Comparison of ENCODE assay signal across 1 cellular context in the genomic region with DNA sequence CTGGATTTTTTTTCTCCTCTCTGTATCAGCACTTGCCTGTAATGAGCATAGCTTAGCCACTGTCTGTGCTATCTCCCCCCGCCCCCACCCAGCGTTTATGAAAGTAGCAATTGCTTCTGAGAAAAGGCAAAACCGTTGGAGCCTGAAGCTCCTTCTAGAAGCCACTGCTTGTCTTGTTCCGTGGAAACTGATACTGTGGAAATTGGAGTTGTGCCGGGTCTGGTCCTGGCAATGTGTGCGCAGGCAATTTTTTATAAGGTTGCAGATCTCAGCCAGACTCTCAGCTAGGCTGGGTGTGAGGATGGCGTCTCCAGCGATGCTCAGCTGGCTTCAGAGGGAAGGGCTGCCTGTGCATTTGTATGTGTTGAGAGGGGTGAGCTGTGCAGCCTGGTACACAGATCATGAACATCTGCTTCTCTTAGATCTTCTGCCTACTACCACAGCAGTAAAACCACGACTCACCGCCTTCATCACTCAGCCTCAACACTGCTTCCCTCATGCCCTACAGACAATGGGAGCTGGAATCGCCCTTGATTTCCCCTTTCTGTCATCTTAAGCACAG.
TF ChIP-seq lines count a peak whose summit lies in the region.

No MANE protein-coding gene starts in this region.

TF ChIP-seq in IMR-90, 13 proteins besides CTCF, POLR2A, EP300 and RAD21 (continued from another document):
- TF ChIP-seq, protein P1, sequence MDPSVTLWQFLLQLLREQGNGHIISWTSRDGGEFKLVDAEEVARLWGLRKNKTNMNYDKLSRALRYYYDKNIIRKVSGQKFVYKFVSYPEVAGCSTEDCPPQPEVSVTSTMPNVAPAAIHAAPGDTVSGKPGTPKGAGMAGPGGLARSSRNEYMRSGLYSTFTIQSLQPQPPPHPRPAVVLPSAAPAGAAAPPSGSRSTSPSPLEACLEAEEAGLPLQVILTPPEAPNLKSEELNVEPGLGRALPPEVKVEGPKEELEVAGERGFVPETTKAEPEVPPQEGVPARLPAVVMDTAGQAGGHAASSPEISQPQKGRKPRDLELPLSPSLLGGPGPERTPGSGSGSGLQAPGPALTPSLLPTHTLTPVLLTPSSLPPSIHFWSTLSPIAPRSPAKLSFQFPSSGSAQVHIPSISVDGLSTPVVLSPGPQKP (IDR thresholded peaks at IDR 0.05; ENCODE audit: borderline replicate concordance, low read depth, low read length) = no peak
- TF ChIP-seq CEBPB (IDR thresholded peaks at IDR 0.05; ENCODE audit: low read depth, low read length) = no peak
- no peak for TF ChIP-seq BHLHE40 (IDR thresholded peaks at IDR 0.05; ENCODE audit: low read depth, low read length)
